6 cellular contexts compared by ENCODE assay signal in genomic region chr10:97633921-97634320, GRCh38. TPM values are rescaled to one million over a fixed set of nuclear protein-coding genes. Genes with fewer than 3 reads are reported as not detected.
A peak's percentile ranks its signal among the peaks of the same experiment; 100 is the strongest.
DNase-seq lines count a peak whose midpoint lies in the region; TF ChIP-seq lines count a peak whose summit lies in the region.

No MANE protein-coding gene starts in this region.

- H3K36me3 ChIP-seq in sigmoid colon, result no peaks in the 10 kb centered on the region

- TF ChIP-seq EP300 in sigmoid colon (IDR thresholded peaks at IDR 0.05), result no peak

- peak overlapping the region; percentile 52 for H3K27ac ChIP-seq in 22Rv1
- peak overlapping the region in 50 of 59 donors; percentile 5 to 91 (median 77) for H3K27ac ChIP-seq in dorsolateral prefrontal cortex
- peak overlapping the region; percentile 64 to 81 (median 74) for H3K27ac ChIP-seq in sigmoid colon

- TF ChIP-seq CTCF in 22Rv1 (IDR thresholded peaks at IDR 0.05) (peak; percentile 33), dorsolateral prefrontal cortex (IDR thresholded peaks at IDR 0.05 in 54 of 56, conservative IDR thresholded peaks at IDR 0.05 in 2 of 56; ENCODE audit: low read depth in 1 of 56, partially characterized antibody in 56 of 56) (peak in 7 of 56 donors; percentile 7 to 35 (median 16)), sigmoid colon (IDR thresholded peaks at IDR 0.05) (peak in 2 of 4 experiments; percentile 21 to 26)

- WGBS in sigmoid colon, 2 donors, result 31 to 81% methylated on average over 8 of the region's 8 CpGs

- intact Hi-C loops in dorsolateral prefrontal cortex (cut with DNase I) (loop anchor here in 1 of 2 donors (5.0 kb wide), 1 partner anchor 47 kb away; the partner anchor contains the start of gene C10orf62), sigmoid colon (cut with DNase I) (loop anchor here (5.0 kb wide), 1 partner anchor 137 kb away; the partner anchor contains the start of genes MMS19 and UBTD1)

- DNase-seq in NAMALWA (ENCODE audit: low spot score) (peak; percentile 50), dorsolateral prefrontal cortex (no peak), sigmoid colon (no peak), NCI-H2196 (lab: John Stamatoyannopoulos, UW; ENCODE audit: unreplicated experiment) (no peak), A172 (ENCODE audit: low spot score) (no peak)

- H3K9me3 ChIP-seq in sigmoid colon, result no peaks in the 10 kb centered on the region

- peaks cover 0 to 14% (median 7%) of the 10 kb centered on the region in 4 donors for H3K4me1 ChIP-seq in sigmoid colon

- H3K27me3 ChIP-seq in dorsolateral prefrontal cortex, result no peaks in the 10 kb centered on the region
- no peaks in the 10 kb centered on the region for H3K27me3 ChIP-seq in sigmoid colon

- TF ChIP-seq POLR2A in sigmoid colon (IDR thresholded peaks at IDR 0.05), result no peak

- H3K4me3 ChIP-seq in dorsolateral prefrontal cortex (peak overlapping the region; percentile 63 to 95 (median 84)), sigmoid colon (peak overlapping the region; percentile 59 to 90 (median 74))

RNA-seq across cellular contexts. Expression of gene MORN4, which starts 0.6 kb away (rescaled TPM):
- 10 to 100 TPM; 13.6 to 56.9 (median 33.3) TPM for total RNA-seq in dorsolateral prefrontal cortex
- total RNA-seq in sigmoid colon, result 10 to 100 TPM in 1 of 4 donors, 1 to 10 TPM in 2, under 1 TPM in 1; 0.83 to 23.4 (median 5.4) TPM
- 1 to 10 TPM; 1.2 to 2.5 (median 2.5) TPM for polyA plus RNA-seq in sigmoid colon
- 6.2 and 10.0 TPM in 2 replicates for total RNA-seq in A172 (2014; rRNA removed; shearing (Covaris generic))

RNA-seq across cellular contexts. Expression of gene PI4K2A, which starts 6.5 kb away (rescaled TPM):
- 10 to 100 TPM; 17.4 to 40.1 (median 31.7) TPM for total RNA-seq in dorsolateral prefrontal cortex
- total RNA-seq in sigmoid colon, result 10 to 100 TPM; 13.3 to 19.3 (median 13.9) TPM
- polyA plus RNA-seq in sigmoid colon, result 1 to 10 TPM; 8.1 to 9.0 (median 8.9) TPM
- 31.7 and 32.1 TPM in 2 replicates for total RNA-seq in A172 (2014; rRNA removed; shearing (Covaris generic))

RNA-seq across cellular contexts. Expression of gene C10orf62, which starts 44.4 kb away (rescaled TPM):
- total RNA-seq in dorsolateral prefrontal cortex, result 1 to 10 TPM in 34 of 120 experiments, under 1 TPM in 48, not detected in 38; 0.34 to 2.5 (median 0.89) TPM
- not detected for total RNA-seq in sigmoid colon
- polyA plus RNA-seq in sigmoid colon, result not detected
- 0.38 TPM in 1 of 2 replicates, not detected in the other for total RNA-seq in A172 (2014; rRNA removed; shearing (Covaris generic))

RNA-seq across cellular contexts. Expression of gene HOGA1, which starts 49.7 kb away (rescaled TPM):
- 10 to 100 TPM in 3 of 120 experiments, 1 to 10 TPM in 117; 1.1 to 13.6 (median 4.2) TPM for total RNA-seq in dorsolateral prefrontal cortex
- total RNA-seq in sigmoid colon, result under 1 TPM in 1 of 4 donors, not detected in 3; 0.71 TPM
- 1 to 10 TPM in 1 of 3 donors, under 1 TPM in 1, not detected in 1; 0.26 to 1.2 TPM for polyA plus RNA-seq in sigmoid colon
- total RNA-seq in A172 (2014; rRNA removed; shearing (Covaris generic)), result 6.3 and 7.7 TPM in 2 replicates

RNA-seq across cellular contexts. Expression of gene AVPI1, which starts 53.1 kb away (rescaled TPM):
- total RNA-seq in dorsolateral prefrontal cortex (10 to 100 TPM; 15.7 to 41.1 (median 27.6) TPM), sigmoid colon (10 to 100 TPM; 10.5 to 16.1 (median 12.2) TPM)
- 10 to 100 TPM; 22.6 to 58.3 (median 31.8) TPM for polyA plus RNA-seq in sigmoid colon
- total RNA-seq in A172 (2014; rRNA removed; shearing (Covaris generic)), result 26.7 and 28.7 TPM in 2 replicates
